13 cellular contexts compared by ENCODE assay signal in genomic region chr11:36109499-36109849, GRCh38.
"Had no signal": no experiment of that assay in that cellular context is flagged by ENCODE, and none has a peak within 500 bp of the region (broad histone marks: within the 10 kb centered on the region; RNA-seq: fewer than 3 reads in every experiment).

No MANE protein-coding gene starts in this region.

- H3K9me3 ChIP-seq: adrenal gland, esophagus muscularis mucosa had no signal

- H3K36me3 ChIP-seq: adrenal gland, right atrium auricular region had no signal

- H3K4me3 ChIP-seq: adrenal gland, body of pancreas, esophagus muscularis mucosa, right atrium auricular region, skin epidermis, tibial nerve had no signal

- ATAC-seq: body of pancreas, left ventricle myocardium superior had no signal

- H3K27ac ChIP-seq: adrenal gland, body of pancreas, esophagus muscularis mucosa, right atrium auricular region, skin epidermis, tibial nerve had no signal

- DNase-seq: activated naive CD4-positive, alpha-beta T cell treated with anti-CD3 and anti-CD28 coated beads, Interleukin-2, amount 50 U/mL, for 16 hours; activated T-cell treated with anti-CD3 and anti-CD28 coated beads, Interleukin-2, amount 50 U/mL, for 1 hour; adrenal gland; body of pancreas; cerebellar nuclear complex; dermis blood vessel endothelial cell; glutamatergic neuron; left ventricle myocardium superior; mesenchymal stem cell had no signal

- H3K4me1 ChIP-seq: adrenal gland, tibial nerve had no signal

- H3K27me3 ChIP-seq: adrenal gland, body of pancreas, esophagus muscularis mucosa, right atrium auricular region, tibial nerve had no signal
